ENCODE assay signal across 35 cellular contexts in genomic region chr16:52182840-52183239, GRCh38.
"Had no signal": no experiment of that assay in that cellular context is flagged by ENCODE, and none has a peak within 500 bp of the region (broad histone marks: within the 10 kb centered on the region; RNA-seq: fewer than 3 reads in every experiment).

No MANE protein-coding gene starts in this region.

- DNase-seq: Karpas-422, Kasumi-1, MG63, MM.1S, MV-4-11, NCI-H1048, NCI-H1092, NCI-H1092 treated with DMSO at 0.1 percent for 48 hours, NCI-H1105, NCI-H1105 treated with DMSO at 0.1 percent for 48 hours, NCI-H1417, NCI-H1417 treated with DMSO at 0.1 percent for 48 hours, NCI-H1436, NCI-H1436 treated with DMSO at 0.1 percent for 48 hours, NCI-H146, NCI-H1694, NCI-H1694 treated with DMSO at 0.1 percent for 48 hours, NCI-H187, NCI-H187 treated with DMSO at 0.1 percent for 48 hours, NCI-H1930, NCI-H2029, NCI-H2029 treated with DMSO at 0.1 percent for 48 hours, NCI-H2081, NCI-H2081 treated with DMSO at 0.1 percent for 48 hours, NCI-H2107, NCI-H2171, NCI-H2171 treated with DMSO at 0.1 percent for 48 hours, NCI-H2227 treated with DMSO at 0.1 percent for 48 hours, NCI-H226, NCI-H345, NCI-H446, NCI-H446 treated with DMSO at 0.1 percent for 48 hours, NCI-H510A, NCI-H510A treated with DMSO at 0.1 percent for 48 hours, NCI-H524 treated with DMSO at 0.1 percent for 48 hours had no signal

- H3K4me3 ChIP-seq: MG63 had no signal

- H3K36me3 ChIP-seq: MG63 had no signal
